Comparison of ENCODE assay signal across 16 cellular contexts in genomic region chr2:237889811-237890210, GRCh38.
"Had no signal": no experiment of that assay in that cellular context is flagged by ENCODE, and none has a peak within 500 bp of the region (broad histone marks: within the 10 kb centered on the region; RNA-seq: fewer than 3 reads in every experiment).

No MANE protein-coding gene starts in this region.

- H3K9me3 ChIP-seq: neutrophil had no signal

- H3K27ac ChIP-seq: brain microvascular endothelial cell, neutrophil, VCaP had no signal

- H3K36me3 ChIP-seq: brain microvascular endothelial cell, neutrophil had no signal

- H3K27me3 ChIP-seq: brain microvascular endothelial cell, neutrophil had no signal

- H3K27me3 Mint-ChIP-seq: activated CD8-positive, alpha-beta T cell treated with anti-CD3 and anti-CD28 coated beads for 36 hours; stimulated activated naive CD8-positive, alpha-beta T cell treated with anti-CD3 and anti-CD28 coated beads, Interleukin-15, Interleukin-2, amounts not matched to agents 100 ng/mL and 50 ng/mL, for 24 hours had no signal

- H3K9me3 Mint-ChIP-seq: activated CD8-positive, alpha-beta T cell treated with anti-CD3 and anti-CD28 coated beads for 36 hours; activated naive CD4-positive, alpha-beta T cell treated with anti-CD3 and anti-CD28 coated beads, Interleukin-2, amount 50 U/mL, for 72 hours; activated T-cell treated with anti-CD3 and anti-CD28 coated beads, Interleukin-2, amount 50 U/mL, for 4 hours; natural killer cell; stimulated activated naive CD8-positive, alpha-beta T cell treated with anti-CD3 and anti-CD28 coated beads, Interleukin-15, Interleukin-2, amounts not matched to agents 100 ng/mL and 50 ng/mL, for 24 hours had no signal

- DNase-seq: activated CD8-positive, alpha-beta T cell treated with anti-CD3 and anti-CD28 coated beads for 36 hours; activated gamma-delta T cell; activated T-cell treated with anti-CD3 and anti-CD28 coated beads, Interleukin-2, amount 50 U/mL, for 4 hours; amygdala; brain microvascular endothelial cell; dermis blood vessel endothelial cell; erythroblast; mesenchymal stem cell; natural killer cell; small intestine had no signal

- ATAC-seq: activated naive CD4-positive, alpha-beta T cell treated with anti-CD3 and anti-CD28 coated beads, Interleukin-2, amount 50 U/mL, for 72 hours; activated T-cell treated with anti-CD3 and anti-CD28 coated beads, Interleukin-2, amount 50 U/mL, for 4 hours; left lobe of liver; SK-N-SH treated with all-trans-retinoic acid at 6 μM for 48 hours had no signal

- H3K4me3 Mint-ChIP-seq: activated CD8-positive, alpha-beta T cell treated with anti-CD3 and anti-CD28 coated beads for 36 hours; activated T-cell treated with anti-CD3 and anti-CD28 coated beads, Interleukin-2, amount 50 U/mL, for 4 hours; natural killer cell; stimulated activated naive CD8-positive, alpha-beta T cell treated with anti-CD3 and anti-CD28 coated beads, Interleukin-15, Interleukin-2, amounts not matched to agents 100 ng/mL and 50 ng/mL, for 24 hours had no signal

- H3K36me3 Mint-ChIP-seq: activated naive CD4-positive, alpha-beta T cell treated with anti-CD3 and anti-CD28 coated beads, Interleukin-2, amount 50 U/mL, for 72 hours; natural killer cell had no signal
